ENCODE assay signal across 27 cellular contexts in genomic region chr11:118656563-118657165, GRCh38. TPM values are rescaled to one million over a fixed set of nuclear protein-coding genes. Genes with fewer than 3 reads are reported as not detected.
"Had no signal": no experiment of that assay in that cellular context is flagged by ENCODE, and none has a peak within 500 bp of the region (broad histone marks: within the 10 kb centered on the region; RNA-seq: fewer than 3 reads in every experiment).

No MANE protein-coding gene starts in this region.

- H3K27ac ChIP-seq: colonic mucosa, gastrocnemius medialis, pancreas, psoas muscle, sigmoid colon, stomach, suprapubic skin, tibial artery had no signal

- H3K9me3 ChIP-seq: colonic mucosa, gastrocnemius medialis, mucosa of descending colon, pancreas, psoas muscle, sigmoid colon, stomach, suprapubic skin, tibial artery had no signal

- DNase-seq: activated CD4-positive, alpha-beta T cell treated with anti-CD3 and anti-CD28 coated beads for 36 hours; activated CD4-positive, alpha-beta T cell treated with anti-CD3 and anti-CD28 coated beads, Interleukin-2, amount 50 U/mL, for 4 hours; activated CD4-positive, CD25-positive, alpha-beta regulatory T cell; activated naive CD8-positive, alpha-beta T cell treated with anti-CD3 and anti-CD28 coated beads, Interleukin-2, amount 50 U/mL, for 24 hours; activated T-cell treated with anti-CD3 and anti-CD28 coated beads for 4 hours; colonic mucosa; effector memory CD4-positive, alpha-beta T cell; gastrocnemius medialis; hippocampal formation; mucosa of descending colon; nephron progenitor cell; pancreas; psoas muscle; sigmoid colon; small intestine; stimulated activated CD4-positive, alpha-beta T cell treated with anti-CD3 and anti-CD28 coated beads, Interleukin-4, amount 100 ng/mL, for 24 hours; stimulated activated naive B cell treated with anti-CD40 and anti-IgM and Interleukin-4, amounts not matched to agents 10 μg/mL and 1 μg/mL and 100 μg/mL, for 72 hours; stomach; T-helper 1 cell had no signal

- H3K36me3 ChIP-seq: colonic mucosa had no signal

- H3K27me3 ChIP-seq: colonic mucosa, gastrocnemius medialis, pancreas, sigmoid colon, suprapubic skin had no signal

- H3K4me3 ChIP-seq: colonic mucosa, gastrocnemius medialis, lung, mucosa of descending colon, pancreas, psoas muscle, sigmoid colon, stomach, suprapubic skin, tibial artery had no signal

- ATAC-seq: activated CD4-positive, alpha-beta T cell treated with anti-CD3 and anti-CD28 coated beads for 36 hours; activated naive CD8-positive, alpha-beta T cell treated with anti-CD3 and anti-CD28 coated beads, Interleukin-2, amount 50 U/mL, for 24 hours; gastrocnemius medialis; mucosa of descending colon; pancreas; psoas muscle; stimulated activated naive B cell treated with anti-CD40 and anti-IgM and Interleukin-4, amounts not matched to agents 10 μg/mL and 1 μg/mL and 100 μg/mL, for 72 hours had no signal

RNA-seq across cellular contexts. Expression of gene TREH, which starts 22.8 kb away (rescaled TPM):
- total RNA-seq: activated CD4-positive, alpha-beta T cell treated with anti-CD3 and anti-CD28 coated beads for 36 hours; bronchial epithelial cell; dermis microvascular lymphatic vessel endothelial cell; gastrocnemius medialis; kidney epithelial cell; mesenteric fat pad; myocyte; psoas muscle; sigmoid colon; suprapubic skin had no signal
